Comparison of ENCODE assay signal across 9 cellular contexts in the genomic region with DNA sequence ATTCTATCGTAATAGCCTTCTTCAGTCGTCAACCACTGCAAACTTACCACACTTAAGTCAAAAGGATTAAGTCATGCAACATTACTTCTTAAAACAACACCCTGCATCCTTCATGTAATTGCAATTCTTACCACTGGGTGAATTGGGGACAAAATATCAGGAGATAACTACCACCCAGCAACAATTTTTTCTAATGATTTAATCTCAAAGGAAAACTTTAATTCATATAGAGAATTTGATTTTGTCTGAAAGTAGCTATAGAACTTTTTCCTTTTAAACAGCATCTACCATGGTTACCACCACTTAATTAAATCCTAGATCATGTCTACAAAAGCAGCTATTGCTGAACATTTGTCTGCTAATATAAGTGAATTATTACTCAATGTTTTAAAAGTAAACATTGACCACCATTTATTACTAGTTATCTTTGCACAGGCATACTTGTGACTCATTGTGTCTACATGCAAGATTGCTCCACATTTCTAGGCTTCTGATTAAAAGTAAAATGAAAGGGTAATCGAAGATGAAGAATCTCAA. TPM values are rescaled to one million over a fixed set of nuclear protein-coding genes. Genes with fewer than 3 reads are reported as not detected.
A peak's percentile ranks its signal among the peaks of the same experiment; 100 is the strongest.
DNase-seq lines count a peak whose midpoint lies in the region; TF ChIP-seq lines count a peak whose summit lies in the region.
"Had no signal": no experiment of that assay in that cellular context is flagged by ENCODE, and none has a peak within 500 bp of the region (broad histone marks: within the 10 kb centered on the region; RNA-seq: fewer than 3 reads in every experiment).

No MANE protein-coding gene starts in this region.

- H3K4me3 ChIP-seq in GM06990 (replicated peaks; ENCODE audit: low read depth, low read length) (no peak overlapping the region), epithelial cell of proximal tubule (ENCODE audit: low read depth, low read length) (peak overlapping the region; percentile 24)
- H3K4me3 ChIP-seq: vagina had no signal

- in situ Hi-C loops in G401 (cut with HindIII; ENCODE audit: low sequenced_read_pairs) = no loop called here

- peak; percentile 36 for TF ChIP-seq CTCF in GM06990 (IDR thresholded peaks at IDR 0.05; ENCODE audit: insufficient read depth, low read length, poor library complexity, severe bottlenecking)
- TF ChIP-seq CTCF in epithelial cell of proximal tubule (conservative IDR thresholded peaks at IDR 0.05; ENCODE audit: low read depth, low read length) = peak; percentile 54

- H3K27me3 ChIP-seq in GM06990 (replicated peaks; ENCODE audit: control insufficient read depth, insufficient read depth, low read length) = no peaks in the 10 kb centered on the region
- H3K27me3 ChIP-seq: vagina had no signal

- DNase-seq in GM06990 (ENCODE audit: extremely low read depth, insufficient read length) (no peak), NCI-H460 (ENCODE audit: extremely low read depth, low read depth) (peak; percentile 30), epithelial cell of proximal tubule (ENCODE audit: low read depth) (no peak), renal cortical epithelial cell (ENCODE audit: low read depth) (peak; percentile 93), T1000 (lab: John Stamatoyannopoulos, UW) (no peak), G401 (ENCODE audit: low spot score) (no peak), T-helper 9 cell (no peak), CD1c-positive myeloid dendritic cell (ENCODE audit: extremely low spot score) (no peak)

- H3K36me3 ChIP-seq in GM06990 (ENCODE audit: control insufficient read depth, insufficient read depth, low read length) = no peaks in the 10 kb centered on the region
- H3K36me3 ChIP-seq: vagina had no signal

RNA-seq across cellular contexts. Expression of gene MLLT3, which starts 10.5 kb away (rescaled TPM):
- 15.4 and 19.2 TPM in 2 replicates for total RNA-seq in NCI-H460 (2014; rRNA removed; shearing (Covaris generic))
- polyA plus RNA-seq in NCI-H460 (2014; cell fraction: nucleus; rRNA removed) = 3.1 and 18.5 TPM in 2 replicates
- total RNA-seq in epithelial cell of proximal tubule (29.3 and 44.3 TPM in 2 replicates), renal cortical epithelial cell (40.0 and 54.5 TPM in 2 replicates)
- total RNA-seq in G401 (2014; rRNA removed; shearing (Covaris generic)) = 0.27 and 1.4 TPM in 2 replicates

Comparison
In these comparisons a context has a peak if more than half of its experiments do, and no peak if none do; other contexts are left out.
1. DNase-seq: peak in NCI-H460 (single experiment) and renal cortical epithelial cell (single experiment); none in GM06990 (single experiment), epithelial cell of proximal tubule (single experiment), T1000 (single experiment), G401 (single experiment), T-helper 9 cell (single experiment) and CD1c-positive myeloid dendritic cell (single experiment).